In the genomic region with DNA sequence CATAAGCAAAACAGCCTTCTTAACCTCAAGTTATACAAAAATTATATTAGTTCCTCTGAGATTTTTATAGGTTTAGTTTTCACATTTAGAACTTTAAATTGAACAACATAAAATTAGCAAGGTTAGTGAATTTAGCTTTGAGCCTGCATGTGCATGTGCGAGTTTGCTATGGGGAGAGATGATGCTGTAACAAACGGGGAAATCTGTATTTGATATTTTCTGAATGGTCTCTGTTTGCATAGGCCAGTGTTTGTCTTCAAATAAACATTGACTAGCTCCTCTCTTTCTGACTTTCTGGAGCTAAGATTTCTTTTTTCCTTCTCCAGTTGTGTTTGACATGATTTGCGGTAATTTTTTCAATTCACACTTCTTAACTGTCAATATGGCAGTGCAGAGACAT, we compare ENCODE assay signal across 2 cellular contexts.
A peak's percentile ranks its signal among the peaks of the same experiment; 100 is the strongest.
TF ChIP-seq lines count a peak whose summit lies in the region.

No MANE protein-coding gene starts in this region.

TF ChIP-seq in HepG2, 621 proteins besides CTCF, POLR2A, EP300 and RAD21:
- TF ChIP-seq ZNF12 (CRISPR knock-in tag; IDR thresholded peaks at IDR 0.05) (peak; percentile 65; the same call in 1 of the 2 replicates), ZNF670 (CRISPR knock-in tag; IDR thresholded peaks at IDR 0.05; ENCODE audit: borderline replicate concordance) (no peak)
- TF ChIP-seq, protein P1, sequence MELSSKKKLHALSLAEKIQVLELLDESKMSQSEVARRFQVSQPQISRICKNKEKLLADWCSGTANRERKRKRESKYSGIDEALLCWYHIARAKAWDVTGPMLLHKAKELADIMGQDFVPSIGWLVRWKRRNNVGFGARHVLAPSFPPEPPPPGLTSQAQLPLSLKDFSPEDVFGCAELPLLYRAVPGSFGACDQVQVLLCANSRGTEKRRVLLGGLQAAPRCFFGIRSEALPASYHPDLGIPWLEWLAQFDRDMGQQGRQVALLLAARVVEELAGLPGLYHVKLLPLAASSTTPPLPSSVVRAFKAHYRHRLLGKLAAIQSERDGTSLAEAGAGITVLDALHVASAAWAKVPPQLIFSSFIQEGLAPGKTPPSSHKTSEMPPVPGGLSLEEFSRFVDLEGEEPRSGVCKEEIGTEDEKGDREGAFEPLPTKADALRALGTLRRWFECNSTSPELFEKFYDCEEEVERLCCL (CRISPR knock-in tag; IDR thresholded peaks at IDR 0.05; ENCODE audit: borderline replicate concordance), result no peak

TF ChIP-seq in K562, 482 proteins besides CTCF, POLR2A, EP300 and RAD21:
- TF ChIP-seq GTF2E2 (tag; IDR thresholded peaks at IDR 0.05), result peak; percentile 65; the same call in 1 of the 2 replicates
- TF ChIP-seq HDAC3 (IDR thresholded peaks at IDR 0.05; ENCODE audit: borderline replicate concordance, partially characterized antibody), result no peak
